Comparison of ENCODE assay signal across 11 cellular contexts in the genomic region with DNA sequence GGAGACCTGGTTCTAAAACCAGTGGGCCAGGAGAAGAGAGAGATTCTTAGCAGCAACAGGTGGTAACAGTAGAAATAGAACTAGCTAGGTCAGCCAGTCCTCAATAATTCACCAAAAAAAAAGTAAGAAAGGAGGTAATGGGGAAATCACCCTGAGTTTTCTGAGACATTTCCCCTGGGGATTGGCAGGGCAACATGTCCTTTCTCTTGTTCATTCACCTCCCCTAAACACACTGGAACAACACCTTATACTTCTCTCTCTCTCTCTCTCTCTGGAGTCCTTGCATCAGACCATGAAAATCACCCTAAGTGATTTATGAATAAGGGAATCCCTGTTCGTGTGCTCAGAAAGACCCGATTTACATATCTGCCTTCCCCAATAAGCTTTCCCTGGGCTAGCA.
A peak's percentile ranks its signal among the peaks of the same experiment; 100 is the strongest.
DNase-seq lines count a peak whose midpoint lies in the region; ATAC-seq and TF ChIP-seq lines count a peak whose summit lies in the region.
"Had no signal": no experiment of that assay in that cellular context is flagged by ENCODE, and none has a peak within 500 bp of the region (broad histone marks: within the 10 kb centered on the region; RNA-seq: fewer than 3 reads in every experiment).

No MANE protein-coding gene starts in this region.

- peak overlapping the region; percentile 3 for H3K27ac ChIP-seq in CD4-positive, alpha-beta memory T cell (ENCODE audit: low read depth, low read length)
- H3K27ac ChIP-seq in breast epithelium: no peak overlapping the region
- H3K27ac ChIP-seq: epithelial cell of prostate, KMS-11 had no signal

- peaks cover 0 to 2% (median 0%) of the 10 kb centered on the region in 8 donors for H3K9me3 Mint-ChIP-seq in CD4-positive, alpha-beta memory T cell

- no peaks in the 10 kb centered on the region for H3K9me3 ChIP-seq in CD4-positive, alpha-beta memory T cell (ENCODE audit: control insufficient read depth in 1 of 2, low read length in 2 of 2)
- H3K9me3 ChIP-seq in T-helper 17 cell (ENCODE audit: control insufficient read depth, low read length, poor library complexity, severe bottlenecking): no peaks in the 10 kb centered on the region
- no peaks in the 10 kb centered on the region for H3K9me3 ChIP-seq in breast epithelium

- no peak overlapping the region for H3K4me3 ChIP-seq in CD4-positive, alpha-beta memory T cell (ENCODE audit: low read length in 2 of 2)
- H3K4me3 ChIP-seq in breast epithelium: no peak overlapping the region

- peaks cover 51 to 83% (median 61%) of the 10 kb centered on the region in 4 donors for H3K4me1 Mint-ChIP-seq in CD4-positive, alpha-beta memory T cell
- H3K4me1 Mint-ChIP-seq in T-helper 17 cell: peaks cover 46% of the 10 kb centered on the region

- peaks cover 71 to 84% of the 10 kb centered on the region in 2 donors for H3K36me3 Mint-ChIP-seq in CD4-positive, alpha-beta memory T cell
- H3K36me3 Mint-ChIP-seq in T-helper 17 cell (ENCODE audit: low read depth): peaks cover 20% of the 10 kb centered on the region

- no peaks in the 10 kb centered on the region for H3K27me3 Mint-ChIP-seq in CD4-positive, alpha-beta memory T cell
- no peaks in the 10 kb centered on the region for H3K27me3 Mint-ChIP-seq in T-helper 17 cell

- peaks cover 79% of the 10 kb centered on the region for H3K4me1 ChIP-seq in CD4-positive, alpha-beta memory T cell (ENCODE audit: insufficient read depth, low read length)
- no peaks in the 10 kb centered on the region for H3K4me1 ChIP-seq in breast epithelium

- POLR2A ChIA-PET in CD4-positive, alpha-beta memory T cell (lab: Charles Lee; ENCODE audit: partially characterized antibody): interaction anchor here (0.9 to 2.3 kb wide), 6 partner anchors 10 to 191 kb away, joined by 3 to 10 read pairs (median 4); a partner anchor contains a TSS

- DNase-seq in CD4-positive, alpha-beta memory T cell: no peak
- DNase-seq in T-helper 17 cell: no peak
- no peak for DNase-seq in breast epithelium (ENCODE audit: low spot score in 2 of 2)
- DNase-seq in glomerular visceral epithelial cell (ENCODE audit: extremely low spot score): no peak
- no peak for DNase-seq in stimulated activated CD4-positive, alpha-beta T cell treated with anti-CD3 and anti-CD28 coated beads, Interleukin-15, amount 100 ng/mL, for 24 hours
- DNase-seq in cortex of kidney (lab: John Stamatoyannopoulos, UW): no peak
- DNase-seq: NCI-H774 had no signal

- H3K27ac Mint-ChIP-seq in CD4-positive, alpha-beta memory T cell: peak overlapping the region; percentile 9 to 95 (median 89)
- H3K27ac Mint-ChIP-seq in T-helper 17 cell: peak overlapping the region; percentile 94

- no peaks in the 10 kb centered on the region for H3K27me3 ChIP-seq in CD4-positive, alpha-beta memory T cell (ENCODE audit: insufficient read depth, low read length)
- H3K27me3 ChIP-seq in breast epithelium: no peaks in the 10 kb centered on the region

- CTCF ChIA-PET in CD4-positive, alpha-beta memory T cell (lab: Charles Lee; ENCODE audit: partially characterized antibody): interaction anchor here (0.6 to 1.1 kb wide), 3 partner anchors 19 to 201 kb away, joined by 3 to 5 read pairs (median 3); no protein-coding TSS in a partner anchor

- intact Hi-C loops in CD4-positive, alpha-beta memory T cell (cut with micrococcal nuclease): loop anchor here (5.0 kb wide), 1 partner anchor 44 kb away; no protein-coding TSS in a partner anchor
- intact Hi-C loops in breast epithelium (cut with DNase I; ENCODE audit: low total_unique reads): no loop called here

- ATAC-seq in GM18870 (IDR thresholded peaks at IDR 0.05; ENCODE audit: unreplicated experiment): peak; percentile 65
- ATAC-seq in HG02840 (IDR thresholded peaks at IDR 0.05; ENCODE audit: low FRiP score, unreplicated experiment): peak; percentile 70
- peak; percentile 18 for ATAC-seq in T-helper 17 cell

- H3K36me3 ChIP-seq in CD4-positive, alpha-beta memory T cell (ENCODE audit: insufficient read depth, low read length): peaks cover 34% of the 10 kb centered on the region
- no peaks in the 10 kb centered on the region for H3K36me3 ChIP-seq in breast epithelium

- TF ChIP-seq POLR2A in breast epithelium (IDR thresholded peaks at IDR 0.05): no peak

- peak overlapping the region; percentile 18 to 84 (median 52) for H3K4me3 Mint-ChIP-seq in CD4-positive, alpha-beta memory T cell
- peak overlapping the region; percentile 19 for H3K4me3 Mint-ChIP-seq in T-helper 17 cell

- TF ChIP-seq CTCF in breast epithelium (IDR thresholded peaks at IDR 0.05): no peak

Comparison
In these comparisons a context has a peak if more than half of its experiments do, and no peak if none do; other contexts are left out.
1. ATAC-seq: peak in every context shown above with its lines; median percentile 70 in HG02840; 65 in GM18870; 18 in T-helper 17 cell.